19 cellular contexts compared by ENCODE assay signal in genomic region chr18:75044791-75045190, GRCh38.
A peak's percentile ranks its signal among the peaks of the same experiment; 100 is the strongest.
DNase-seq lines count a peak whose midpoint lies in the region; ATAC-seq, FAIRE-seq and TF ChIP-seq lines count a peak whose summit lies in the region.
"Had no signal": no experiment of that assay in that cellular context is flagged by ENCODE, and none has a peak within 500 bp of the region (broad histone marks: within the 10 kb centered on the region; RNA-seq: fewer than 3 reads in every experiment).

No MANE protein-coding gene starts in this region.

- H3K14ac ChIP-seq in IMR-90 (replicated peaks; ENCODE audit: low read depth, low read length) (no peak overlapping the region), H1 (ENCODE audit: insufficient read length) (no peak overlapping the region)

- H3K36me3 ChIP-seq in IMR-90 (ENCODE audit: control insufficient read depth, insufficient read depth, low read length), result no peaks in the 10 kb centered on the region
- no peaks in the 10 kb centered on the region for H3K36me3 ChIP-seq in H1 (ENCODE audit: control insufficient read depth in 2 of 4, insufficient read depth in 4 of 4, low read length in 3 of 4)
- no peaks in the 10 kb centered on the region for H3K36me3 ChIP-seq in osteoblast (ENCODE audit: insufficient read depth, low read length)
- H3K36me3 ChIP-seq: BLaER1 had no signal

- no peak overlapping the region for H3K27ac ChIP-seq in A549
- H3K27ac ChIP-seq in IMR-90 (ENCODE audit: insufficient read depth, low read length), result no peak overlapping the region
- H3K27ac ChIP-seq in H1 (ENCODE audit: low read depth, low read length), result no peak overlapping the region
- H3K27ac ChIP-seq in osteoblast (ENCODE audit: low read depth, low read length), result no peak overlapping the region
- H3K27ac ChIP-seq: BLaER1, C4-2B, GM23248 had no signal

- H3K27me3 ChIP-seq in IMR-90 (ENCODE audit: control insufficient read depth, insufficient read depth, low read length) (no peaks in the 10 kb centered on the region), H1 (replicated peaks in 1 of 4; ENCODE audit: control insufficient read depth in 3 of 4, extremely low read depth in 1 of 4, insufficient read depth in 3 of 4, low read length in 3 of 4) (no peaks in the 10 kb centered on the region; a peak in 1 of 7 replicates), osteoblast (ENCODE audit: insufficient read depth, low read length) (no peaks in the 10 kb centered on the region)
- H3K27me3 ChIP-seq: BLaER1 had no signal

- H2BK5ac ChIP-seq in IMR-90 (ENCODE audit: low read depth, low read length, poor library complexity, severe bottlenecking) (no peak overlapping the region), H1 (ENCODE audit: low read depth, low read length) (no peak overlapping the region)

- no peak for TF ChIP-seq CTCF in A549 (IDR thresholded peaks at IDR 0.05)
- no peak for TF ChIP-seq CTCF in IMR-90 (conservative IDR thresholded peaks at IDR 0.05; ENCODE audit: low read depth, low read length)
- no peak for TF ChIP-seq CTCF in H1 (IDR thresholded peaks at IDR 0.05; ENCODE audit: control extremely low read depth in 1 of 3, insufficient read depth in 1 of 3, low read depth in 1 of 3, low read length in 3 of 3)
- TF ChIP-seq CTCF in osteoblast (IDR thresholded peaks at IDR 0.05; ENCODE audit: extremely low read depth, low read depth, low read length), result no peak
- no peak for TF ChIP-seq CTCF in progenitor cell of endocrine pancreas (IDR thresholded peaks at IDR 0.05; ENCODE audit: unreplicated experiment)

- no peaks in the 10 kb centered on the region for H3K36me3 Mint-ChIP-seq in progenitor cell of endocrine pancreas (ENCODE audit: insufficient read depth)

- DNase-seq in A549 (ENCODE audit: low read depth in 1 of 2, low spot score in 1 of 2), result no peak
- no peak for DNase-seq in IMR-90
- DNase-seq in H1 (ENCODE audit: low read depth in 1 of 2, low spot score in 2 of 2), result no peak
- peak; percentile 67 for DNase-seq in osteoblast (ENCODE audit: insufficient read length, low spot score, missing footprints)
- no peak for DNase-seq in progenitor cell of endocrine pancreas (ENCODE audit: low spot score, unreplicated experiment)
- no peak for DNase-seq in GM19238 (ENCODE audit: insufficient read length, low spot score)
- DNase-seq: Caco-2; CD4-positive, CD25-positive, alpha-beta regulatory T cell; CD8-positive, alpha-beta T cell; DMS153; DND-41; GM23248; H9 had no signal

- POLR2A ChIA-PET in A549 (lab: Yijun Ruan, JAX) (no interaction called here), IMR-90 (lab: Charles Lee; ENCODE audit: unreplicated experiment) (no interaction called here), H1 (lab: Charles Lee; ENCODE audit: partially characterized antibody) (no interaction called here)

- no peak overlapping the region for H2BK12ac ChIP-seq in H1 (ENCODE audit: low read depth, low read length)

- ATAC-seq in A549 (no peak), IMR-90 (ENCODE audit: low read depth) (no peak)
- ATAC-seq: CD8-positive, alpha-beta T cell; HCT116 had no signal

- H2AFZ ChIP-seq in IMR-90 (replicated peaks; ENCODE audit: low read length, poor library complexity) (no peak overlapping the region), H1 (ENCODE audit: low read length) (no peak overlapping the region), osteoblast (ENCODE audit: low read length) (no peak overlapping the region)
- H2AFZ ChIP-seq: GM23248 had no signal

- TF ChIP-seq POLR2A in A549 (IDR thresholded peaks at IDR 0.05; ENCODE audit: low read length), result no peak
- no peak for TF ChIP-seq POLR2A in IMR-90 (IDR thresholded peaks at IDR 0.05; ENCODE audit: low read depth, low read length)
- no peak for TF ChIP-seq POLR2A in H1 (IDR thresholded peaks at IDR 0.05; ENCODE audit: control extremely low read depth in 1 of 2, low read depth in 2 of 2, low read length in 2 of 2)

- H4K8ac ChIP-seq in IMR-90 (ENCODE audit: low read depth in 2 of 2, low read length in 2 of 2), result no peak overlapping the region
- H4K8ac ChIP-seq in H1 (ENCODE audit: extremely low read depth, insufficient read depth, low read length), result no peak overlapping the region

- H3K79me1 ChIP-seq in IMR-90 (ENCODE audit: low read depth in 1 of 2, low read length in 2 of 2), result no peaks in the 10 kb centered on the region; a peak in 1 of 4 replicates
- no peaks in the 10 kb centered on the region for H3K79me1 ChIP-seq in H1 (ENCODE audit: low read depth, low read length)

- no peaks in the 10 kb centered on the region for H3K23me2 ChIP-seq in H1 (ENCODE audit: low read depth, low read length)

- CTCF ChIA-PET in A549 (lab: Yijun Ruan, JAX), result interaction anchor here (1.0 kb wide), 1 partner anchor 10 kb away, joined by 3 read pairs; no protein-coding TSS in a partner anchor
- CTCF ChIA-PET in IMR-90 (lab: Yijun Ruan, JAX), result no interaction called here
- CTCF ChIA-PET in H1 (lab: Charles Lee; ENCODE audit: partially characterized antibody), result interaction anchor here (1.4 kb wide), 1 partner anchor 10 kb away, joined by 3 read pairs; no protein-coding TSS in a partner anchor

- no peak overlapping the region for H2AK5ac ChIP-seq in IMR-90 (ENCODE audit: low read depth, low read length)
- H2AK5ac ChIP-seq in H1 (ENCODE audit: low read depth, low read length), result no peak overlapping the region

- no peak overlapping the region for H3K18ac ChIP-seq in IMR-90 (ENCODE audit: low read depth, low read length)
- H3K18ac ChIP-seq in H1 (ENCODE audit: extremely low read depth, low read length), result no peak overlapping the region

- H2AK9ac ChIP-seq in IMR-90 (replicated peaks; ENCODE audit: low read depth, low read length, poor library complexity), result no peak overlapping the region

- H3K9ac ChIP-seq in IMR-90 (ENCODE audit: low read depth, low read length) (no peak overlapping the region), H1 (replicated peaks in 1 of 4; ENCODE audit: extremely low read depth in 1 of 4, low read depth in 3 of 4, low read length in 3 of 4) (no peak overlapping the region)
- H3K9ac ChIP-seq: BLaER1, GM23248 had no signal

- TF ChIP-seq RAD21 in A549 (conservative IDR thresholded peaks at IDR 0.05 in 1 of 2, IDR thresholded peaks at IDR 0.05 in 1 of 2), result no peak
- TF ChIP-seq RAD21 in IMR-90 (IDR thresholded peaks at IDR 0.05; ENCODE audit: low read length), result no peak
- TF ChIP-seq RAD21 in H1 (IDR thresholded peaks at IDR 0.05 in 1 of 2, conservative IDR thresholded peaks at IDR 0.05 in 1 of 2; ENCODE audit: low read depth in 2 of 2, low read length in 2 of 2), result no peak

- no peak for FAIRE-seq in A549 (lab: Jason Lieb, UNC)
- FAIRE-seq in H1 (lab: Jason Lieb, UNC), result no peak
- FAIRE-seq: G401.6, GM12892 had no signal

- H3K4me1 Mint-ChIP-seq in progenitor cell of endocrine pancreas (ENCODE audit: low read depth), result peaks cover 4% of the 10 kb centered on the region
- H3K4me1 Mint-ChIP-seq: B cell had no signal

- in situ Hi-C loops in IMR-90 (cut with MboI; ENCODE audit: low sequenced_read_pairs), result no loop called here

- H3K9me3 ChIP-seq in A549 (no peaks in the 10 kb centered on the region), IMR-90 (ENCODE audit: control insufficient read depth, insufficient read depth, low read length) (no peaks in the 10 kb centered on the region), H1 (ENCODE audit: insufficient read depth in 2 of 2, low read depth in 1 of 2, low read length in 1 of 2) (no peaks in the 10 kb centered on the region), osteoblast (ENCODE audit: low read depth, low read length) (no peaks in the 10 kb centered on the region)
- H3K9me3 ChIP-seq: Caco-2 had no signal

- no peak overlapping the region for H3K4ac ChIP-seq in IMR-90 (ENCODE audit: low read depth, low read length)
- no peak overlapping the region for H3K4ac ChIP-seq in H1 (replicated peaks; ENCODE audit: insufficient read length, low read depth, low read length)

- H3K79me2 ChIP-seq in H1 (ENCODE audit: control insufficient read depth in 1 of 2, insufficient read depth in 2 of 2, low read length in 2 of 2) (no peaks in the 10 kb centered on the region), osteoblast (ENCODE audit: insufficient read depth, low read length) (no peaks in the 10 kb centered on the region)

- H4K5ac ChIP-seq in IMR-90 (ENCODE audit: low read depth, low read length), result no peak overlapping the region
- H4K5ac ChIP-seq in H1 (ENCODE audit: insufficient read length, low read depth, low read length), result no peak overlapping the region

- H3K4me2 ChIP-seq in A549, result no peak overlapping the region
- H3K4me2 ChIP-seq in IMR-90 (ENCODE audit: low read depth, low read length), result no peak overlapping the region
- H3K4me2 ChIP-seq in H1 (ENCODE audit: insufficient read depth in 1 of 2, low read depth in 2 of 2, low read length in 2 of 2), result no peak overlapping the region
- H3K4me2 ChIP-seq in osteoblast (ENCODE audit: insufficient read depth, low read length), result no peak overlapping the region
- H3K4me2 ChIP-seq: BLaER1 had no signal

- H4K20me1 ChIP-seq in IMR-90 (ENCODE audit: insufficient read depth, low read length) (no peaks in the 10 kb centered on the region), H1 (replicated peaks in 1 of 2; ENCODE audit: control insufficient read depth in 1 of 2, insufficient read depth in 2 of 2, low read length in 2 of 2) (no peaks in the 10 kb centered on the region), osteoblast (ENCODE audit: insufficient read depth, low read length) (no peaks in the 10 kb centered on the region)
- H4K20me1 ChIP-seq: BLaER1 had no signal

- H2BK15ac ChIP-seq in IMR-90 (ENCODE audit: low read depth, low read length) (no peak overlapping the region), H1 (ENCODE audit: low read length) (no peak overlapping the region)

- WGBS in A549 (ENCODE audit: missing lambda C conversion rate), result 80% methylated on average over 5 of the region's 5 CpGs
- WGBS in IMR-90 (ENCODE audit: extremely low coverage in 2 of 2, insufficient read length in 1 of 2), 2 experiments, result no CpG with 5 or more reads among the region's 5 CpGs
- WGBS in H1 (ENCODE audit: extremely low coverage in 1 of 2, insufficient coverage in 1 of 2, insufficient read length in 1 of 2, insufficient replicate concordance in 2 of 2, low coverage in 1 of 2, low lambda C conversion rate in 2 of 2, missing lambda C conversion rate in 1 of 2), 2 experiments, result 94% methylated on average over 5 of the region's 5 CpGs; no CpG with 5 or more reads in 1 of the 2 experiments

- H3K27me3 Mint-ChIP-seq in progenitor cell of endocrine pancreas, result no peaks in the 10 kb centered on the region
- H3K27me3 Mint-ChIP-seq: B cell; CD4-positive, CD25-positive, alpha-beta regulatory T cell had no signal

- no peak overlapping the region for H2BK20ac ChIP-seq in IMR-90 (ENCODE audit: low read depth, low read length)
- no peak overlapping the region for H2BK20ac ChIP-seq in H1 (ENCODE audit: low read length)

- H3K56ac ChIP-seq in IMR-90 (ENCODE audit: extremely low read depth, insufficient read depth, low read length) (no peak overlapping the region), H1 (replicated peaks; ENCODE audit: insufficient read length, low read depth, low read length) (no peak overlapping the region)

- H2BK120ac ChIP-seq in IMR-90 (ENCODE audit: low read depth, low read length) (no peak overlapping the region), H1 (replicated peaks; ENCODE audit: low read depth, low read length) (no peak overlapping the region)

- H3K4me1 ChIP-seq in A549, result no peaks in the 10 kb centered on the region
- no peaks in the 10 kb centered on the region for H3K4me1 ChIP-seq in IMR-90 (ENCODE audit: control insufficient read depth, insufficient read depth, low read length)
- H3K4me1 ChIP-seq in H1 (replicated peaks in 1 of 4; ENCODE audit: control insufficient read depth in 3 of 4, insufficient read depth in 4 of 4, low read length in 3 of 4), result peaks cover 0 to 9% (median 0%) of the 10 kb centered on the region in 4 experiments; a peak in 1 of 7 replicates
- no peaks in the 10 kb centered on the region for H3K4me1 ChIP-seq in osteoblast (ENCODE audit: insufficient read depth, low read length)
- H3K4me1 ChIP-seq: Caco-2 had no signal

- peaks cover 3% of the 10 kb centered on the region; the same call in 1 of the 2 replicates for H3K9me1 ChIP-seq in IMR-90 (ENCODE audit: insufficient read depth, low read length)

- intact Hi-C loops in IMR-90 (cut with micrococcal nuclease), result no loop called here

- no peak overlapping the region for H3K23ac ChIP-seq in IMR-90 (ENCODE audit: low read depth, low read length)
- H3K23ac ChIP-seq in H1 (ENCODE audit: insufficient read length), result no peak overlapping the region

- H4K91ac ChIP-seq in IMR-90 (ENCODE audit: insufficient read depth, low read depth, low read length) (no peak overlapping the region), H1 (replicated peaks; ENCODE audit: insufficient read length, low read length) (no peak overlapping the region)

- H3K27ac Mint-ChIP-seq in progenitor cell of endocrine pancreas, result no peak overlapping the region
- H3K27ac Mint-ChIP-seq: B cell; CD4-positive, CD25-positive, alpha-beta regulatory T cell; CD8-positive, alpha-beta T cell; H9 had no signal

- no peak for TF ChIP-seq EP300 in A549 (IDR thresholded peaks at IDR 0.05)
- TF ChIP-seq EP300 in H1 (IDR thresholded peaks at IDR 0.05; ENCODE audit: borderline replicate concordance in 1 of 2, low read depth in 2 of 2, low read length in 2 of 2), result no peak

- no peak overlapping the region for H3K4me3 Mint-ChIP-seq in progenitor cell of endocrine pancreas (ENCODE audit: low read depth)
- H3K4me3 Mint-ChIP-seq: B cell; CD4-positive, CD25-positive, alpha-beta regulatory T cell; CD8-positive, alpha-beta T cell; H9 had no signal

- dilution Hi-C loops in IMR-90 (cut with HindIII; ENCODE audit: low sequenced_read_pairs, unreplicated experiment), result no loop called here

- H3K9me3 Mint-ChIP-seq in progenitor cell of endocrine pancreas (ENCODE audit: low read depth), result peaks cover 4% of the 10 kb centered on the region
- H3K9me3 Mint-ChIP-seq: CD8-positive, alpha-beta T cell; H9 had no signal

- no TSS peak for BruUV-seq in IMR-90 (replicated peaks; lab: Mats Ljungman, UMichigan)

- no peak overlapping the region for H3K4me3 ChIP-seq in A549
- no peak overlapping the region for H3K4me3 ChIP-seq in IMR-90 (ENCODE audit: insufficient read depth, low read depth, low read length)
- H3K4me3 ChIP-seq in H1 (ENCODE audit: extremely low read depth in 1 of 4, insufficient read depth in 2 of 4, low read depth in 3 of 4, low read length in 4 of 4), result no peak overlapping the region
- H3K4me3 ChIP-seq in osteoblast (ENCODE audit: insufficient read depth, low read length), result no peak overlapping the region
- H3K4me3 ChIP-seq: BLaER1, GM23248 had no signal

Comparison
In these comparisons a context has a peak if more than half of its experiments do, and no peak if none do; other contexts are left out.
1. Of the 18 proteins assayed by ChIP-seq in both H1 and A549: peak only in H1: none; only in A549: none; in both: MAFK; in neither: 17.